ENCODE assay signal across 1 cellular context in the genomic region with DNA sequence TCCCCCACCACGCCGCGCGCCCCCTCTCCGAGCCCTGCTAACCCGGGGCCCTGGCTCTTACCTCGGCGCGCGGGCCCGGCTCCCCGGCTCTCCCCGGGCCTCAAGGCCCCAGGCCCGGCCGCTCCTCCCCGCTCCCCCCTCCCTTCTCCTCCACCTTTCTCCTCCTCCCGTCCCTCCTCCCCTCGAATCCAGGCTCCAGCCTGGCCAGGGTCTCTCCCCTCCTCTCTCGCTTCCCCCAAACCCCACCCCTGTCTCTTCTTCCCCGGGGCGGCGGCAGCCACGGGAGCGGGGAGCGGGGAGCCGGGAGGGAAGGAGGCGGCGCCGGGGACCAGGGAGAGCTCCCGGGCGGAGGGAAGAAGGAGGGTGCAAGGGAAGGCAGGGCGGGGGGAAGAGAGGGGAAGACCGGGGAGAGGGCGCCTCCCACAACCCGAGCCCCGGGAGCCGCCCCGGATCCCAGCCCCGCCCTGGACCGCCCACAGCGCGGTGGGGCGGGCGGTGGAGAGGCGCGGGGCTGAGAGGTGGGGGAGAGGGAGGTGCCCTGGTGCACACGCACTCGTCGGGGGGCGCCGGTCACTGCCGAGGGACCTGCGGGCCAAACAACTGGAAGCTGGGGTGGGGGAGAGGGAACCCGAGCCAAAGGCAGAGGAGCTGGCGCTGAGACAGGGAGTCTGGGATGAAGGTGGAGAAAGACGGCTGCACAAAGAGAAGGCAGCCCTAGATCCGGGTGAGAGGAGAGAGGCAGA.
TF ChIP-seq lines count a peak whose summit lies in the region.

Gene GABBR1, minus strand, starts transcription at position 395 of the 743 bp plus-strand sequence. CDS start 798 bp downstream, outside the sequence.

TF ChIP-seq in K562, 482 proteins besides CTCF, POLR2A, EP300 and RAD21 (continued from another document and continues in another):
- TF ChIP-seq ETS1 (conservative IDR thresholded peaks at IDR 0.05; ENCODE audit: control insufficient read depth, low read depth, low read length), result no peak
- TF ChIP-seq ELF2 (CRISPR knock-in tag; IDR thresholded peaks at IDR 0.05), result no peak
- TF ChIP-seq, protein P1, sequence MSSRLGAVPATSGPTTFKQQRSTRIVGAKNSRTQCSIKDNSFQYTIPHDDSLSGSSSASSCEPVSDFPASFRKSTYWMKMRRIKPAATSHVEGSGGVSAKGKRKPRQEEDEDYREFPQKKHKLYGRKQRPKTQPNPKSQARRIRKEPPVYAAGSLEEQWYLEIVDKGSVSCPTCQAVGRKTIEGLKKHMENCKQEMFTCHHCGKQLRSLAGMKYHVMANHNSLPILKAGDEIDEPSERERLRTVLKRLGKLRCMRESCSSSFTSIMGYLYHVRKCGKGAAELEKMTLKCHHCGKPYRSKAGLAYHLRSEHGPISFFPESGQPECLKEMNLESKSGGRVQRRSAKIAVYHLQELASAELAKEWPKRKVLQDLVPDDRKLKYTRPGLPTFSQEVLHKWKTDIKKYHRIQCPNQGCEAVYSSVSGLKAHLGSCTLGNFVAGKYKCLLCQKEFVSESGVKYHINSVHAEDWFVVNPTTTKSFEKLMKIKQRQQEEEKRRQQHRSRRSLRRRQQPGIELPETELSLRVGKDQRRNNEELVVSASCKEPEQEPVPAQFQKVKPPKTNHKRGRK (tag; IDR thresholded peaks at IDR 0.05), result no peak
- no peak for TF ChIP-seq ZKSCAN8 (CRISPR knock-in tag; IDR thresholded peaks at IDR 0.05)
- no peak for TF ChIP-seq ZNF699 (CRISPR knock-in tag; IDR thresholded peaks at IDR 0.05; ENCODE audit: insufficient replicate concordance)
- TF ChIP-seq HMGN3 (IDR thresholded peaks at IDR 0.05; ENCODE audit: borderline replicate concordance, extremely low read depth, insufficient read length, low read depth, low read length), result peak; percentile 35
- TF ChIP-seq FOXK2 (conservative IDR thresholded peaks at IDR 0.05 in 1 of 2, IDR thresholded peaks at IDR 0.05 in 1 of 2; ENCODE audit: low read depth in 2 of 2), result no peak
- no peak for TF ChIP-seq ZFP91 (CRISPR knock-in tag; IDR thresholded peaks at IDR 0.05)
- peak; percentile 26 for TF ChIP-seq TBP (optimal IDR thresholded peaks at IDR 0.05; ENCODE audit: low read depth, low read length)
- TF ChIP-seq POLR2G (IDR thresholded peaks at IDR 0.05; ENCODE audit: low read depth, low read length), result peak; percentile 72
- TF ChIP-seq ZC3H8 (IDR thresholded peaks at IDR 0.05), result no peak
- TF ChIP-seq BCLAF1 (IDR thresholded peaks at IDR 0.05; ENCODE audit: borderline replicate concordance in 1 of 2, control insufficient read depth in 1 of 2, low read depth in 2 of 2, low read length in 1 of 2), result no peak
- TF ChIP-seq ZNF274 (IDR thresholded peaks at IDR 0.05; ENCODE audit: borderline replicate concordance, low read depth, low read length), result no peak
- peak; percentile 98 for TF ChIP-seq ZNF263 (CRISPR knock-in tag; IDR thresholded peaks at IDR 0.05; ENCODE audit: borderline replicate concordance)
- TF ChIP-seq TBL1XR1 (IDR thresholded peaks at IDR 0.05; ENCODE audit: low read length in 2 of 2), result no peak
- TF ChIP-seq HDGF (IDR thresholded peaks at IDR 0.05), result no peak
- peak; percentile 13 for TF ChIP-seq PCBP2 (IDR thresholded peaks at IDR 0.05; ENCODE audit: low read depth, low read length, poor library complexity, severe bottlenecking)
- no peak; the same call in 1 of the 2 replicates for TF ChIP-seq KLF13 (tag; IDR thresholded peaks at IDR 0.05; ENCODE audit: borderline replicate concordance, low read depth)
- TF ChIP-seq, protein P2, sequence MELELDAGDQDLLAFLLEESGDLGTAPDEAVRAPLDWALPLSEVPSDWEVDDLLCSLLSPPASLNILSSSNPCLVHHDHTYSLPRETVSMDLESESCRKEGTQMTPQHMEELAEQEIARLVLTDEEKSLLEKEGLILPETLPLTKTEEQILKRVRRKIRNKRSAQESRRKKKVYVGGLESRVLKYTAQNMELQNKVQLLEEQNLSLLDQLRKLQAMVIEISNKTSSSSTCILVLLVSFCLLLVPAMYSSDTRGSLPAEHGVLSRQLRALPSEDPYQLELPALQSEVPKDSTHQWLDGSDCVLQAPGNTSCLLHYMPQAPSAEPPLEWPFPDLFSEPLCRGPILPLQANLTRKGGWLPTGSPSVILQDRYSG (tag; conservative IDR thresholded peaks at IDR 0.05; ENCODE audit: low read depth), result no peak
- TF ChIP-seq, protein P3, sequence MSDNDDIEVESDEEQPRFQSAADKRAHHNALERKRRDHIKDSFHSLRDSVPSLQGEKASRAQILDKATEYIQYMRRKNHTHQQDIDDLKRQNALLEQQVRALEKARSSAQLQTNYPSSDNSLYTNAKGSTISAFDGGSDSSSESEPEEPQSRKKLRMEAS (CRISPR knock-in tag; IDR thresholded peaks at IDR 0.05), result no peak
- TF ChIP-seq, protein P4, sequence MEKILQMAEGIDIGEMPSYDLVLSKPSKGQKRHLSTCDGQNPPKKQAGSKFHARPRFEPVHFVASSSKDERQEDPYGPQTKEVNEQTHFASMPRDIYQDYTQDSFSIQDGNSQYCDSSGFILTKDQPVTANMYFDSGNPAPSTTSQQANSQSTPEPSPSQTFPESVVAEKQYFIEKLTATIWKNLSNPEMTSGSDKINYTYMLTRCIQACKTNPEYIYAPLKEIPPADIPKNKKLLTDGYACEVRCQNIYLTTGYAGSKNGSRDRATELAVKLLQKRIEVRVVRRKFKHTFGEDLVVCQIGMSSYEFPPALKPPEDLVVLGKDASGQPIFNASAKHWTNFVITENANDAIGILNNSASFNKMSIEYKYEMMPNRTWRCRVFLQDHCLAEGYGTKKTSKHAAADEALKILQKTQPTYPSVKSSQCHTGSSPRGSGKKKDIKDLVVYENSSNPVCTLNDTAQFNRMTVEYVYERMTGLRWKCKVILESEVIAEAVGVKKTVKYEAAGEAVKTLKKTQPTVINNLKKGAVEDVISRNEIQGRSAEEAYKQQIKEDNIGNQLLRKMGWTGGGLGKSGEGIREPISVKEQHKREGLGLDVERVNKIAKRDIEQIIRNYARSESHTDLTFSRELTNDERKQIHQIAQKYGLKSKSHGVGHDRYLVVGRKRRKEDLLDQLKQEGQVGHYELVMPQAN (IDR thresholded peaks at IDR 0.05; ENCODE audit: borderline replicate concordance), result peak; percentile 43; the same call in 1 of the 2 replicates
- no peak for TF ChIP-seq SMARCA5 (IDR thresholded peaks at IDR 0.05)
- TF ChIP-seq EGR1 (conservative IDR thresholded peaks at IDR 0.05), result 0 out of 2 replicates have a peak, but pooled peaks have one; percentile 32
- no peak for TF ChIP-seq SRSF7 (optimal IDR thresholded peaks at IDR 0.05; ENCODE audit: low read depth, low read length)
- no peak for TF ChIP-seq CEBPZ (IDR thresholded peaks at IDR 0.05; ENCODE audit: borderline replicate concordance, low read depth, low read length)
- TF ChIP-seq ZNF134 (CRISPR knock-in tag; conservative IDR thresholded peaks at IDR 0.05), result no peak
- TF ChIP-seq, protein P5, sequence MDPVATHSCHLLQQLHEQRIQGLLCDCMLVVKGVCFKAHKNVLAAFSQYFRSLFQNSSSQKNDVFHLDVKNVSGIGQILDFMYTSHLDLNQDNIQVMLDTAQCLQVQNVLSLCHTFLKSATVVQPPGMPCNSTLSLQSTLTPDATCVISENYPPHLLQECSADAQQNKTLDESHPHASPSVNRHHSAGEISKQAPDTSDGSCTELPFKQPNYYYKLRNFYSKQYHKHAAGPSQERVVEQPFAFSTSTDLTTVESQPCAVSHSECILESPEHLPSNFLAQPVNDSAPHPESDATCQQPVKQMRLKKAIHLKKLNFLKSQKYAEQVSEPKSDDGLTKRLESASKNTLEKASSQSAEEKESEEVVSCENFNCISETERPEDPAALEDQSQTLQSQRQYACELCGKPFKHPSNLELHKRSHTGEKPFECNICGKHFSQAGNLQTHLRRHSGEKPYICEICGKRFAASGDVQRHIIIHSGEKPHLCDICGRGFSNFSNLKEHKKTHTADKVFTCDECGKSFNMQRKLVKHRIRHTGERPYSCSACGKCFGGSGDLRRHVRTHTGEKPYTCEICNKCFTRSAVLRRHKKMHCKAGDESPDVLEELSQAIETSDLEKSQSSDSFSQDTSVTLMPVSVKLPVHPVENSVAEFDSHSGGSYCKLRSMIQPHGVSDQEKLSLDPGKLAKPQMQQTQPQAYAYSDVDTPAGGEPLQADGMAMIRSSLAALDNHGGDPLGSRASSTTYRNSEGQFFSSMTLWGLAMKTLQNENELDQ (CRISPR knock-in tag; IDR thresholded peaks at IDR 0.05; ENCODE audit: borderline replicate concordance), result no peak
- no peak for TF ChIP-seq TRIM24 (IDR thresholded peaks at IDR 0.05)
- no peak for TF ChIP-seq GMEB1 (CRISPR knock-in tag; IDR thresholded peaks at IDR 0.05)
- TF ChIP-seq FOXJ2 (tag; IDR thresholded peaks at IDR 0.05), result no peak
- TF ChIP-seq DIDO1 (tag; IDR thresholded peaks at IDR 0.05; ENCODE audit: low read depth), result no peak
- TF ChIP-seq PTTG1 (tag; IDR thresholded peaks at IDR 0.05; ENCODE audit: low read depth), result no peak
- no peak for TF ChIP-seq FUS (optimal IDR thresholded peaks at IDR 0.05; ENCODE audit: low read depth, low read length)
